ENCODE assay signal across 16 cellular contexts in genomic region chr10:43208147-43209063, GRCh38. TPM values are rescaled to one million over a fixed set of nuclear protein-coding genes. Genes with fewer than 3 reads are reported as not detected.
DNase-seq lines count a peak whose midpoint lies in the region; ATAC-seq and TF ChIP-seq lines count a peak whose summit lies in the region.
"Had no signal": no experiment of that assay in that cellular context is flagged by ENCODE, and none has a peak within 500 bp of the region (broad histone marks: within the 10 kb centered on the region; RNA-seq: fewer than 3 reads in every experiment).

No MANE protein-coding gene starts in this region.

- H3K27ac ChIP-seq in Peyer's patch (no peak overlapping the region), ovary (no peak overlapping the region)
- H3K27ac ChIP-seq: 22Rv1 had no signal

- H3K27me3 ChIP-seq in Peyer's patch (no peaks in the 10 kb centered on the region), ovary (no peaks in the 10 kb centered on the region)

- DNase-seq in NCI-H146 (lab: John Stamatoyannopoulos, UW) (peak; percentile 50), NCI-H146 treated with DMSO at 0.1 percent for 48 hours (lab: John Stamatoyannopoulos, UW; ENCODE audit: unreplicated experiment) (no peak), Peyer's patch (peak in 2 of 3 donors; percentile 36 to 38), ovary (peak in 4 of 5 donors; percentile 2 to 22 (median 10)), cerebellum (ENCODE audit: low spot score) (no peak)
- peak; percentile 0 for DNase-seq in effector CD4-positive, alpha-beta T cell
- DNase-seq: activated CD4-positive, alpha-beta T cell treated with anti-CD3 and anti-CD28 coated beads, Interleukin-2, amount 50 U/mL, for 48 hours; COR-L47; hippocampal formation; NCI-H1092; NCI-H345 had no signal

- no peaks in the 10 kb centered on the region for H3K4me1 ChIP-seq in Peyer's patch
- H3K4me1 ChIP-seq in ovary (ENCODE audit: insufficient read depth), result no peaks in the 10 kb centered on the region

- H3K9me3 ChIP-seq in Peyer's patch, result no peaks in the 10 kb centered on the region
- H3K9me3 ChIP-seq in ovary, result no peaks in the 10 kb centered on the region

- WGBS in ovary, 3 donors, result 78 to 85% (median 79%) methylated on average over 13 to 16 of the region's 16 CpGs

- intact Hi-C loops in ovary (cut with DNase I), result no loop called here

- ATAC-seq in GM21619 (IDR thresholded peaks at IDR 0.05; ENCODE audit: unreplicated experiment), result no peak
- no peak for ATAC-seq in HG02973 (IDR thresholded peaks at IDR 0.05; ENCODE audit: unreplicated experiment)
- ATAC-seq: naive thymus-derived CD4-positive, alpha-beta T cell; stimulated activated naive CD8-positive, alpha-beta T cell treated with anti-CD3 and anti-CD28 coated beads, Interleukin-15, amount 100 ng/mL, for 72 hours had no signal

- no peaks in the 10 kb centered on the region for H3K36me3 ChIP-seq in Peyer's patch
- H3K36me3 ChIP-seq in ovary, result no peaks in the 10 kb centered on the region

- no peak for TF ChIP-seq POLR2A in Peyer's patch (IDR thresholded peaks at IDR 0.05)
- TF ChIP-seq POLR2A in ovary (IDR thresholded peaks at IDR 0.05), result no peak

- no peak for TF ChIP-seq EP300 in ovary (IDR thresholded peaks at IDR 0.05)

- no peak overlapping the region for H3K4me3 ChIP-seq in Peyer's patch
- H3K4me3 ChIP-seq in ovary, result no peak overlapping the region

- TF ChIP-seq CTCF in Peyer's patch (IDR thresholded peaks at IDR 0.05) (no peak), ovary (IDR thresholded peaks at IDR 0.05) (no peak)

RNA-seq across cellular contexts. Expression of gene RASGEF1A, which starts 58.5 kb away (rescaled TPM):
- total RNA-seq in Peyer's patch (1 to 10 TPM in 1 of 4 donors, not detected in 3; 3.0 TPM), ovary (1 to 10 TPM in 4 of 7 donors, under 1 TPM in 3; 0.60 to 5.2 (median 1.3) TPM), cerebellum (4.4 TPM)
- 1 to 10 TPM in 1 of 2 donors, under 1 TPM in 1; 0.92 to 2.3 TPM for polyA plus RNA-seq in ovary

Comparison
In these comparisons a context has a peak if more than half of its experiments do, and no peak if none do; other contexts are left out.
1. DNase-seq: peak in NCI-H146 (single experiment), Peyer's patch (2 of 3), effector CD4-positive, alpha-beta T cell (single experiment) and ovary (4 of 5); none in NCI-H146 treated with DMSO at 0.1 percent for 48 hours (single experiment) and cerebellum (single experiment).